20 cellular contexts compared by ENCODE assay signal in genomic region chr4:159297088-159297487, GRCh38.
DNase-seq lines count a peak whose midpoint lies in the region; ATAC-seq, FAIRE-seq and TF ChIP-seq lines count a peak whose summit lies in the region.
"Had no signal": no experiment of that assay in that cellular context is flagged by ENCODE, and none has a peak within 500 bp of the region (broad histone marks: within the 10 kb centered on the region; RNA-seq: fewer than 3 reads in every experiment).

No MANE protein-coding gene starts in this region.

- no peak overlapping the region for H3K9ac ChIP-seq in keratinocyte (ENCODE audit: control insufficient read depth, extremely low read depth, insufficient read depth, low read length)

- H4K20me1 ChIP-seq in keratinocyte (ENCODE audit: control insufficient read depth, extremely low read depth, insufficient read depth, low read length), result no peaks in the 10 kb centered on the region

- H2AFZ ChIP-seq in keratinocyte (ENCODE audit: control insufficient read depth, low read length), result no peak overlapping the region

- ATAC-seq in HG02798 (IDR thresholded peaks at IDR 0.05; ENCODE audit: poor library complexity, unreplicated experiment) (peak; percentile 41), HG02759 (IDR thresholded peaks at IDR 0.05; ENCODE audit: unreplicated experiment) (no peak)
- ATAC-seq: heart right ventricle had no signal

- H3K9me1 ChIP-seq in keratinocyte (ENCODE audit: control insufficient read depth, extremely low read depth, insufficient read depth, low read length), result no peaks in the 10 kb centered on the region

- H3K4me1 ChIP-seq in keratinocyte (ENCODE audit: control insufficient read depth, extremely low read depth, insufficient read depth, low read length), result peaks cover 39% of the 10 kb centered on the region

- TF ChIP-seq POLR2A in erythroblast (IDR thresholded peaks at IDR 0.05; ENCODE audit: low read length) (no peak), GM12891 (IDR thresholded peaks at IDR 0.05; ENCODE audit: low read depth, low read length) (no peak)

- peak; percentile 2 for DNase-seq in GDM1 (lab: John Stamatoyannopoulos, UW)
- DNase-seq in astrocyte of the spinal cord (ENCODE audit: low read depth, low spot score), result no peak
- no peak for DNase-seq in keratinocyte (ENCODE audit: low read depth, low spot score)
- no peak for DNase-seq in erythroblast (lab: John Stamatoyannopoulos, UW)
- no peak for DNase-seq in globus pallidus (ENCODE audit: low spot score)
- no peak for DNase-seq in GM12891 (ENCODE audit: insufficient read length, low spot score)
- DNase-seq: activated CD4-positive, alpha-beta T cell treated with anti-CD3 and anti-CD28 coated beads for 1 hour; activated gamma-delta T cell treated with Interleukin-2 at 50 U/mL for 16 hours; AML-193; aorta; cortex of kidney; heart right ventricle; NCI-H1694 treated with DMSO at 0.1 percent for 48 hours; NCI-H446; nucleus accumbens; T1000 had no signal

- no peak overlapping the region for H3K4me2 ChIP-seq in keratinocyte (ENCODE audit: control insufficient read depth, extremely low read depth, insufficient read depth, low read depth, low read length)

- no peaks in the 10 kb centered on the region for H3K27me3 ChIP-seq in keratinocyte (ENCODE audit: control insufficient read depth, extremely low read depth, insufficient read depth, low read length)
- H3K27me3 ChIP-seq: heart right ventricle had no signal

- FAIRE-seq in keratinocyte (lab: Jason Lieb, UNC) (no peak), GM12891 (lab: Jason Lieb, UNC) (no peak)
- FAIRE-seq: GM18507 had no signal

- H3K4me3 ChIP-seq in astrocyte of the spinal cord (ENCODE audit: low read depth, low read length) (no peak overlapping the region), keratinocyte (ENCODE audit: control insufficient read depth in 2 of 3, extremely low read depth in 1 of 3, insufficient read depth in 2 of 3, low read depth in 1 of 3, low read length in 3 of 3) (no peak overlapping the region)
- H3K4me3 ChIP-seq: heart right ventricle, thoracic aorta had no signal

- dilution Hi-C loops in keratinocyte (cut with MboI; ENCODE audit: extremely low pct_ligation_motif_present, low sequenced_read_pairs), result no loop called here

- in situ Hi-C loops in astrocyte of the spinal cord (cut with HindIII; ENCODE audit: low sequenced_read_pairs), result no loop called here

- H3K36me3 ChIP-seq in keratinocyte (ENCODE audit: control insufficient read depth in 2 of 2, extremely low read depth in 1 of 2, insufficient read depth in 2 of 2, low read length in 2 of 2), result peaks cover 0 to 2% of the 10 kb centered on the region in 2 experiments
- H3K36me3 ChIP-seq: heart right ventricle, thoracic aorta had no signal

- H3K27ac ChIP-seq in keratinocyte (ENCODE audit: control insufficient read depth, insufficient read depth, low read length), result peak overlapping the region; percentile 42
- H3K27ac ChIP-seq: thoracic aorta had no signal

- TF ChIP-seq CTCF in astrocyte of the spinal cord (IDR thresholded peaks at IDR 0.05; ENCODE audit: low read depth, low read length) (peak; percentile 16), keratinocyte (optimal IDR thresholded peaks at IDR 0.05 in 1 of 3, IDR thresholded peaks at IDR 0.05 in 1 of 3, conservative IDR thresholded peaks at IDR 0.05 in 1 of 3; ENCODE audit: extremely low read depth in 1 of 3, insufficient read depth in 2 of 3, low read length in 3 of 3) (peak in 2 of 3 experiments; percentile 3 to 59)

- H3K9me3 ChIP-seq in keratinocyte (ENCODE audit: control insufficient read depth, low read depth, low read length), result no peaks in the 10 kb centered on the region
- H3K9me3 ChIP-seq: heart right ventricle, thoracic aorta had no signal

- peaks cover 10% of the 10 kb centered on the region for H3K79me2 ChIP-seq in keratinocyte (ENCODE audit: control insufficient read depth, insufficient read depth, low read length)

TF ChIP-seq in GM12891, 5 proteins besides CTCF, POLR2A, EP300 and RAD21:
- no peak for TF ChIP-seq PAX5 (IDR thresholded peaks at IDR 0.05; ENCODE audit: insufficient read depth, low read length, severe bottlenecking)
- no peak for TF ChIP-seq TAF1 (IDR thresholded peaks at IDR 0.05; ENCODE audit: low read depth, low read length)
- no peak for TF ChIP-seq POU2F2 (IDR thresholded peaks at IDR 0.05; ENCODE audit: low read depth, low read length)
- TF ChIP-seq POLR2AphosphoS5 (IDR thresholded peaks at IDR 0.05; ENCODE audit: low read depth, low read length), result no peak
- no peak for TF ChIP-seq SPI1 (IDR thresholded peaks at IDR 0.05; ENCODE audit: low read depth, low read length)
TF ChIP-seq in GM12891: peak in this region for 0.
